Comparison of ENCODE assay signal across 23 cellular contexts in genomic region chr16:58325941-58326340, GRCh38. TPM values are rescaled to one million over a fixed set of nuclear protein-coding genes. Genes with fewer than 3 reads are reported as not detected.
"Had no signal": no experiment of that assay in that cellular context is flagged by ENCODE, and none has a peak within 500 bp of the region (broad histone marks: within the 10 kb centered on the region; RNA-seq: fewer than 3 reads in every experiment).

No MANE protein-coding gene starts in this region.

- H3K4me3 ChIP-seq: SJCRH30 had no signal

- H3K9me3 ChIP-seq: SJCRH30 had no signal

- H3K36me3 ChIP-seq: SJCRH30 had no signal

- H3K27ac ChIP-seq: SJCRH30 had no signal

- DNase-seq: IMR-90, Karpas-422, KG1, MM.1S, NCI-H1092 treated with DMSO at 0.1 percent for 48 hours, NCI-H1436, NCI-H187, NCI-H2029, NCI-H2081 treated with DMSO at 0.1 percent for 48 hours, NCI-H2171, NCI-H226, NCI-H446, NCI-H510A, NCI-H524 treated with DMSO at 0.1 percent for 48 hours, NCI-H69, NCI-H774, RPMI8226, SHP77 treated with DMSO at 0.1 percent for 48 hours, SJCRH30 had no signal

- ATAC-seq: HepG2, SK-N-SH treated with all-trans-retinoic acid at 6 μM for 48 hours had no signal

- H3K27me3 ChIP-seq: SJCRH30 had no signal

RNA-seq across cellular contexts. Expression of gene PRSS54, which starts 31.1 kb away (rescaled TPM):
- total RNA-seq: HepG2, HT1080, IMR-90, M059J, SJCRH30 had no signal
